10 cellular contexts compared by ENCODE assay signal in the genomic region with DNA sequence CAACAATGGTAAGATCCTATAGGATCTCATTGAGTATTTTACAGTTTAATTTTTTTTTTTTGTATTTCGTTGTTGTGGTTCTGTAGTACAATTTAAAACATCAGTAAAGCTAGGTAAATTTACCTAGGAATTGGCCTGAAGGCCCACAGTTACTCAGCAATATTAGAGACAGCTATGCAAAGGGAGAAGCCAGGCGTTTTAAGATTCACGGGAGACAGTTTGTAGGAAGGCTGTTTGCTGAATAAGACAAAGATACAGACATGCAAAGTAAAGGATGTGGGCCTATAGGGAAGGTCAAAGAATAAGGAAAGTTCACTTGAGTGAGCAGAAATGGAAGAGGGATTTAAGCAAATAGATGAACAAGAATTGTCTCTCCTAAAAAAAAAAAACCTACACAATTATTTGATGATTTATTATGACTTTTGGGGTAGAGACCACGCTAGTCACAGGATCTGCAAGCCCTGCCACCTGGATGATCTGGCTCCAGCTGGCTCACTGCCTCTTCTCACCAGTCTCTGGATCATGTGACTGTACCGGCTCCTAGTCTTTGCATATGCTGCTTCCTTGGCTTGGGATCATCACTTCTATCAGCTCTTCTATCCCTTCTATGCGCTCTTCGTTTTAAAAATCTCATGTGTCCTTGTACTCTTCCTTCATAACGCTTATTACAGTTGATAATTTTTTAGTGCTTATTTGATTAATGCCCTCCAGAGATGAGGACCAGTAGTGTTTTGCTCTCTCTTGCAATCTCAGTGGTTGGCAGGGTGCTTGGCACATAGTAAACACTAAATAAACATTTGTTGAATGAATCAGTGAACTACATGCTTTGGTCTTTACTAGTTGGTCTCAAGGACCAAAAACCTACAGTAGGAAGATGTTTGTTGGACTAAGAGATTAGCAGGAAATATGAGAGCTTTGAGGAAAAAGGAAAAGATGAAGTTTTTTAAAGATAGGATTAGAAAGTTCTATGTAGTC. TPM values are rescaled to one million over a fixed set of nuclear protein-coding genes. Genes with fewer than 3 reads are reported as not detected.
A peak's percentile ranks its signal among the peaks of the same experiment; 100 is the strongest.
DNase-seq lines count a peak whose midpoint lies in the region; ATAC-seq, FAIRE-seq and TF ChIP-seq lines count a peak whose summit lies in the region.
"Had no signal": no experiment of that assay in that cellular context is flagged by ENCODE, and none has a peak within 500 bp of the region (broad histone marks: within the 10 kb centered on the region; RNA-seq: fewer than 3 reads in every experiment).

No MANE protein-coding gene starts in this region.

- DNase-seq in A549 (ENCODE audit: low read depth in 1 of 2, low spot score in 1 of 2) (no peak), K562 (ENCODE audit: extremely low read depth in 1 of 4, low spot score in 3 of 4) (peak in 1 of 4 experiments; percentile 51), left lobe of liver (ENCODE audit: low spot score) (no peak), NCI-H748 treated with DMSO at 0.1 percent for 48 hours (lab: John Stamatoyannopoulos, UW) (no peak)
- DNase-seq: PC-9 had no signal

- H3K9me3 ChIP-seq in A549 (no peaks in the 10 kb centered on the region), HUES48 (ENCODE audit: control insufficient read depth, insufficient read depth, low read length) (no peaks in the 10 kb centered on the region), K562 (replicated peaks; ENCODE audit: control insufficient read depth, insufficient read depth, low read depth, low read length) (0 out of 2 replicates have a peak, but pooled peaks cover 4% of the 10 kb centered on the region)

- no peaks in the 10 kb centered on the region for H3K9me1 ChIP-seq in K562 (ENCODE audit: control insufficient read depth, insufficient read depth, low read length)

- no peak for TF ChIP-seq EP300 in A549 (IDR thresholded peaks at IDR 0.05)
- no peak for TF ChIP-seq EP300 in K562 (IDR thresholded peaks at IDR 0.05; ENCODE audit: low read length)

- 44% methylated on average over 8 of the region's 8 CpGs for WGBS in A549 (ENCODE audit: missing lambda C conversion rate)
- whole genome bisulfite sequencing in K562 (ENCODE audit: insufficient coverage, low coverage, missing lambda C conversion rate), result 37% methylated on average over 8 of the region's 8 CpGs

- H3K79me2 ChIP-seq in K562 (ENCODE audit: control insufficient read depth, insufficient read depth, low read length), result peaks cover 100% of the 10 kb centered on the region

- in situ Hi-C loops in K562 (cut with MboI), result no loop called here

- H3K4me1 ChIP-seq in A549 (peaks cover 54% of the 10 kb centered on the region), HUES48 (ENCODE audit: control insufficient read depth, insufficient read depth, low read length) (peaks cover 54% of the 10 kb centered on the region), K562 (replicated peaks in 1 of 2; ENCODE audit: control insufficient read depth in 2 of 2, insufficient read depth in 2 of 2, low read length in 2 of 2) (peaks cover 21 to 60% of the 10 kb centered on the region in 2 experiments)

- ATAC-seq in A549 (peak; percentile 54 to 69; a peak in 4 of 6 replicates), K562 (peak; percentile 14), left lobe of liver (peak; percentile 74), HG02642 (IDR thresholded peaks at IDR 0.05; ENCODE audit: poor library complexity, unreplicated experiment) (no peak), GM21786 (IDR thresholded peaks at IDR 0.05; ENCODE audit: unreplicated experiment) (no peak), GM18505 (IDR thresholded peaks at IDR 0.05; ENCODE audit: unreplicated experiment) (no peak)
- ATAC-seq: stimulated activated memory B cell treated with anti-CD40 and anti-IgM and Interleukin-4, amounts not matched to agents 10 μg/mL and 1 μg/mL and 100 μg/mL, for 72 hours had no signal

- TF ChIP-seq RAD21 in A549 (conservative IDR thresholded peaks at IDR 0.05 in 1 of 2, IDR thresholded peaks at IDR 0.05 in 1 of 2) (no peak), K562 (CRISPR knock-in tag; conservative IDR thresholded peaks at IDR 0.05 in 1 of 2, IDR thresholded peaks at IDR 0.05 in 1 of 2) (no peak)

- H3K27ac ChIP-seq in A549 (0 out of 6 replicates have a peak overlapping the region, but pooled peaks of 1 of the 2 experiments have one; percentile 35), HUES48 (ENCODE audit: low read depth, low read length) (peak overlapping the region; percentile 72), K562 (ENCODE audit: extremely low read depth, low read depth, low read length) (peak overlapping the region; percentile 74; the same call in 1 of the 3 replicates)
- H3K27ac ChIP-seq: PC-9 had no signal

- no peak for FAIRE-seq in A549 (lab: Jason Lieb, UNC)
- FAIRE-seq in K562 (lab: Jason Lieb, UNC), result no peak

- peaks cover 41% of the 10 kb centered on the region for H4K20me1 ChIP-seq in K562 (replicated peaks; ENCODE audit: control insufficient read depth, insufficient read depth, low read length)

- intact Hi-C loops in K562 (cut with micrococcal nuclease), result no loop called here

- H3K4me2 ChIP-seq in A549, result peak overlapping the region; percentile 46
- 0 out of 2 replicates have a peak overlapping the region, but pooled peaks have one; percentile 8 for H3K4me2 ChIP-seq in K562 (ENCODE audit: insufficient read depth, low read length)
- H3K4me2 ChIP-seq: PC-9 had no signal

- H3K9ac ChIP-seq in HUES48 (ENCODE audit: low read depth, low read length), result peak overlapping the region; percentile 1; the same call in 1 of the 2 replicates
- H3K9ac ChIP-seq in K562 (ENCODE audit: insufficient read depth in 1 of 2, low read depth in 2 of 2, low read length in 2 of 2), result 0 out of 4 replicates have a peak overlapping the region, but pooled peaks of 1 of the 2 experiments have one; percentile 16

- H3K4me3 ChIP-seq in A549 (no peak overlapping the region), HUES48 (ENCODE audit: low read depth, low read length) (peak overlapping the region; percentile 14; the same call in 1 of the 2 replicates), K562 (no peak overlapping the region)
- H3K4me3 ChIP-seq: PC-9 had no signal

- TF ChIP-seq POLR2A in A549 (IDR thresholded peaks at IDR 0.05; ENCODE audit: low read length), result no peak
- no peak for TF ChIP-seq POLR2A in K562 (conservative IDR thresholded peaks at IDR 0.05)
- TF ChIP-seq POLR2A in GM18505 (IDR thresholded peaks at IDR 0.05; ENCODE audit: borderline replicate concordance, extremely low read depth, insufficient read depth, insufficient read length), result no peak

- POLR2A ChIA-PET in A549 (lab: Yijun Ruan, JAX), result no interaction called here
- POLR2A ChIA-PET in K562 (lab: Yijun Ruan, JAX), result interaction anchor here (1.3 to 9.0 kb wide), 5 partner anchors 8 to 25 kb away, joined by 3 to 109 read pairs (median 5); no protein-coding TSS in a partner anchor

- no peak overlapping the region for H2AFZ ChIP-seq in K562 (ENCODE audit: low read depth, low read length)
- H2AFZ ChIP-seq: PC-9 had no signal

- BruUV-seq in K562 (replicated peaks; lab: Mats Ljungman, UMichigan), result no TSS peak

- TF ChIP-seq CTCF in A549 (IDR thresholded peaks at IDR 0.05) (no peak), K562 (IDR thresholded peaks at IDR 0.05 in 2 of 3, conservative IDR thresholded peaks at IDR 0.05 in 1 of 3; ENCODE audit: insufficient read depth in 2 of 3, low read depth in 1 of 3, low read length in 3 of 3) (no peak)

- H3K36me3 ChIP-seq in HUES48 (ENCODE audit: control insufficient read depth, insufficient read depth, low read length), result no peaks in the 10 kb centered on the region
- H3K36me3 ChIP-seq in K562 (ENCODE audit: control insufficient read depth, insufficient read depth, low read length), result peaks cover 19% of the 10 kb centered on the region

- H3K27me3 ChIP-seq in HUES48 (ENCODE audit: control insufficient read depth, insufficient read depth, low read length), result no peaks in the 10 kb centered on the region
- no peaks in the 10 kb centered on the region for H3K27me3 ChIP-seq in K562 (ENCODE audit: control insufficient read depth in 2 of 2, insufficient read depth in 2 of 2, low read length in 2 of 2)

- CTCF ChIA-PET in A549 (lab: Yijun Ruan, JAX) (interaction anchor here (0.6 kb wide), 1 partner anchor 185 kb away, joined by 3 read pairs; no protein-coding TSS in a partner anchor), K562 (lab: Yijun Ruan, JAX; ENCODE audit: low intra/inter-chr PET ratio) (interaction anchor here (0.6 kb wide), 1 partner anchor 120 kb away, joined by 3 read pairs; no protein-coding TSS in a partner anchor)

TF ChIP-seq in A549, 52 proteins besides CTCF, POLR2A, EP300 and RAD21 (continues in another document):
- TF ChIP-seq MYC (IDR thresholded peaks at IDR 0.05; ENCODE audit: borderline replicate concordance, low read length) (no peak), JUN (IDR thresholded peaks at IDR 0.05) (no peak), ZC3H11A (IDR thresholded peaks at IDR 0.05) (no peak)

TF ChIP-seq in K562, 482 proteins besides CTCF, POLR2A, EP300 and RAD21 (continues in another document):
- TF ChIP-seq CBFA2T3 (IDR thresholded peaks at IDR 0.05), result no peak
- TF ChIP-seq SMARCA5 (IDR thresholded peaks at IDR 0.05), result no peak
- no peak for TF ChIP-seq MYC (IDR thresholded peaks at IDR 0.05; ENCODE audit: low read depth, low read length)
- TF ChIP-seq MYC (CRISPR knock-in tag; IDR thresholded peaks at IDR 0.05; ENCODE audit: borderline replicate concordance, low read depth), result no peak

RNA-seq across cellular contexts. Expression of a gene that starts 14.1 kb away (rescaled TPM):
- polyA plus RNA-seq in A549 (2011; rRNA removed), result 29.4 and 33.5 TPM in 2 replicates
- 10.4 and 15.9 TPM in 2 replicates for polyA plus RNA-seq in A549 (2012; cell fraction: cytosol; rRNA removed)
- 21.9 and 22.7 TPM in 2 replicates for polyA plus RNA-seq in A549 (2012; cell fraction: nucleus; rRNA removed)
- polyA plus RNA-seq in A549 (2017; fragmentation: RNase III; extraction: RNeasy Plus Mini Kit Qiagen cat#74134 plus additional on column Dnase treatment), result 11.6 to 13.6 TPM (median 12.7 TPM) in 3 replicates
- 91.7 and 108 TPM in 2 replicates for polyA minus RNA-seq in A549 (2011; rRNA and poly(A)+ RNA removed)
- 104 and 251 TPM in 2 replicates for total RNA-seq in K562 (2011; cell fraction: chromatin; rRNA removed; ENCODE audit: low replicate concordance)
- total RNA-seq in K562 (2011; cell fraction: nucleolus; rRNA removed), result 52.7 and 60.7 TPM in 2 replicates
- total RNA-seq in K562 (2011; cell fraction: nucleoplasm; rRNA removed), result 126 and 183 TPM in 2 replicates
- 40.2 and 42.3 TPM in 2 replicates for total RNA-seq in K562 (2014; rRNA removed)
- 58.9 and 66.8 TPM in 2 replicates for total RNA-seq in K562 (2014; rRNA removed; fragmentation: Illumina TruSeq; extraction: Trizol)
- 55.3 and 57.7 TPM in 2 replicates for total RNA-seq in K562 (2015; rRNA removed; fragmentation: Illumina TruSeq; extraction: Trizol)
- 55.8 and 64.8 TPM in 2 replicates for total RNA-seq in K562 (2021)
- polyA plus RNA-seq in K562 (2011; rRNA removed), result 59.9 and 65.9 TPM in 2 replicates
- polyA plus RNA-seq in K562 (2011; cell fraction: cytosol; rRNA removed), result 49.8 and 58.2 TPM in 2 replicates
- polyA plus RNA-seq in K562 (2011; cell fraction: nucleus; rRNA removed), result 116 and 121 TPM in 2 replicates
- polyA plus RNA-seq in K562 (2012), result 20.9 and 26.2 TPM in 2 replicates
- polyA plus RNA-seq in K562 (2014; fragmentation: Illumina TruSeq; extraction: Trizol), result 35.5 and 36.5 TPM in 2 replicates
- 10 to 100 TPM in 1 of 2 experiments, 1 to 10 TPM in 1; 3.7 to 13.2 TPM for polyA plus RNA-seq in K562 (2014; fragmentation: Nextera tagmentation; extraction: Ambion mirVana)
- polyA plus RNA-seq in K562 (2014; rRNA removed), result 29.1 and 32.7 TPM in 2 replicates
- 174 and 176 TPM in 2 replicates for polyA minus RNA-seq in K562 (2011; rRNA and poly(A)+ RNA removed)
- 62.1 and 76.3 TPM in 2 replicates for polyA minus RNA-seq in K562 (2011; cell fraction: cytosol; rRNA and poly(A)+ RNA removed)
- 102 and 169 TPM in 2 replicates for polyA minus RNA-seq in K562 (2011; cell fraction: nucleus; rRNA and poly(A)+ RNA removed)
- 21.6 TPM for total RNA-seq in left lobe of liver

Comparison
In these comparisons a context has a peak if more than half of its experiments do, and no peak if none do; other contexts are left out.
1. ATAC-seq: peak in A549 (2 of 2), K562 (single experiment) and left lobe of liver (single experiment); none in HG02642 (single experiment), GM21786 (single experiment) and GM18505 (single experiment).